ENCODE assay signal across 8 cellular contexts in genomic region chr4:80070880-80071620, GRCh38. TPM values are rescaled to one million over a fixed set of nuclear protein-coding genes. Genes with fewer than 3 reads are reported as not detected.
A peak's percentile ranks its signal among the peaks of the same experiment; 100 is the strongest.
DNase-seq lines count a peak whose midpoint lies in the region; ATAC-seq and TF ChIP-seq lines count a peak whose summit lies in the region.

No MANE protein-coding gene starts in this region.

- peaks cover 63% of the 10 kb centered on the region for H3K4me1 ChIP-seq in left ventricle myocardium inferior
- H3K4me1 ChIP-seq in mesendoderm (ENCODE audit: control insufficient read depth, low read depth, low read length), result no peaks in the 10 kb centered on the region
- H3K4me1 ChIP-seq in aorta (ENCODE audit: control insufficient read depth in 1 of 2, insufficient read depth in 2 of 2, low read length in 2 of 2), result no peaks in the 10 kb centered on the region

- H3K4me3 ChIP-seq in left ventricle myocardium inferior (peak overlapping the region; percentile 87), mesendoderm (ENCODE audit: low read length) (no peak overlapping the region), aorta (ENCODE audit: low read length in 2 of 2) (peak overlapping the region; percentile 69 to 83)

- WGBS in mesendoderm (ENCODE audit: extremely low coverage, insufficient coverage, low lambda C conversion rate), result 100% methylated on average over 1 of the region's 7 CpGs
- 74 to 81% methylated on average over 7 of the region's 7 CpGs for WGBS in aorta, 2 donors

- no peak overlapping the region for H2BK120ac ChIP-seq in mesendoderm (ENCODE audit: low read depth, low read length)

- peak overlapping the region; percentile 92 for H3K27ac Mint-ChIP-seq in MCF 10A (ENCODE audit: low read depth, unreplicated experiment)

- no peaks in the 10 kb centered on the region for H3K9me3 Mint-ChIP-seq in MCF 10A (ENCODE audit: unreplicated experiment)

- CTCF ChIA-PET in MCF 10A (lab: Yijun Ruan, JAX), result interaction anchor here (0.6 to 2.0 kb wide), 5 partner anchors 10 to 1047 kb away, joined by 3 to 7 read pairs (median 3); no protein-coding TSS in a partner anchor

- H3K9ac ChIP-seq in mesendoderm (ENCODE audit: low read length), result peak overlapping the region; percentile 83

- peaks cover 4% of the 10 kb centered on the region for H3K36me3 Mint-ChIP-seq in MCF 10A (ENCODE audit: insufficient read depth, unreplicated experiment)

- H2BK5ac ChIP-seq in mesendoderm (ENCODE audit: low read length), result no peak overlapping the region

- H2AK5ac ChIP-seq in mesendoderm (ENCODE audit: low read length), result no peak overlapping the region

- H2BK15ac ChIP-seq in mesendoderm (replicated peaks; ENCODE audit: low read depth), result no peak overlapping the region

- ATAC-seq in Right ventricle myocardium inferior, result no peak
- no peak for ATAC-seq in aorta (ENCODE audit: low FRiP score)
- no peak for ATAC-seq in GM19455 (IDR thresholded peaks at IDR 0.05; ENCODE audit: unreplicated experiment)

- POLR2A ChIA-PET in MCF 10A (lab: Yijun Ruan, JAX), result interaction anchor here (0.7 to 3.5 kb wide), 6 partner anchors 11 to 51 kb away, joined by 3 to 31 read pairs (median 5); no protein-coding TSS in a partner anchor

- BruUV-seq in MCF 10A (replicated peaks; lab: Mats Ljungman, UMichigan), result TSS peak; percentile 25

- TF ChIP-seq CTCF in left ventricle myocardium inferior (IDR thresholded peaks at IDR 0.05; ENCODE audit: borderline replicate concordance), result no peak
- no peak for TF ChIP-seq CTCF in MCF 10A (IDR thresholded peaks at IDR 0.05; ENCODE audit: unreplicated experiment)

- no peak overlapping the region for H3K4ac ChIP-seq in mesendoderm (ENCODE audit: low read depth, low read length)

- H4K8ac ChIP-seq in mesendoderm (ENCODE audit: low read depth, low read length), result no peak overlapping the region

- no peak overlapping the region for H3K23ac ChIP-seq in mesendoderm (ENCODE audit: low read length)

- DNase-seq in left ventricle myocardium inferior, result no peak
- DNase-seq in Right ventricle myocardium inferior (ENCODE audit: missing footprints), result no peak
- DNase-seq in MCF 10A (ENCODE audit: unreplicated experiment), result peak; percentile 8
- DNase-seq in mesendoderm, result no peak
- DNase-seq in aorta, result no peak
- DNase-seq in stimulated activated CD4-positive, alpha-beta T cell treated with anti-CD3 and anti-CD28 coated beads, Interleukin-1b, Interleukin-23, amount 100 ng/mL, for 48 hours, result no peak
- no peak for DNase-seq in DMS153 treated with DMSO at 0.1 percent for 48 hours (lab: John Stamatoyannopoulos, UW; ENCODE audit: unreplicated experiment)

- H3K27me3 ChIP-seq in left ventricle myocardium inferior (ENCODE audit: low read depth), result no peaks in the 10 kb centered on the region
- H3K27me3 ChIP-seq in mesendoderm (ENCODE audit: insufficient read depth, low read length, poor library complexity), result no peaks in the 10 kb centered on the region
- no peaks in the 10 kb centered on the region for H3K27me3 ChIP-seq in aorta (ENCODE audit: control insufficient read depth in 1 of 2, insufficient read depth in 2 of 2, low read length in 1 of 2)

- intact Hi-C loops in left ventricle myocardium inferior (cut with micrococcal nuclease) (no loop called here), Right ventricle myocardium inferior (cut with DNase I) (no loop called here), MCF 10A (cut with micrococcal nuclease) (loop anchor here (5.0 to 10.0 kb wide), 3 partner anchors 56 to 496 kb away; no protein-coding TSS in a partner anchor), aorta (cut with DNase I) (loop anchor here in 1 of 2 donors (5.0 to 10.0 kb wide), 2 partner anchors 111 to 1116 kb away; no protein-coding TSS in a partner anchor)

- H3K27ac ChIP-seq in left ventricle myocardium inferior (replicated peaks) (peak overlapping the region; percentile 97), mesendoderm (ENCODE audit: low read depth, low read length) (no peak overlapping the region), aorta (ENCODE audit: low read depth in 1 of 2, low read length in 2 of 2) (no peak overlapping the region)

- H3K4me3 Mint-ChIP-seq in MCF 10A (ENCODE audit: unreplicated experiment), result peak overlapping the region; percentile 98

- no peaks in the 10 kb centered on the region for H3K79me1 ChIP-seq in mesendoderm (ENCODE audit: low read length)

- H3K56ac ChIP-seq in mesendoderm (ENCODE audit: low read length), result no peak overlapping the region

- H3K18ac ChIP-seq in mesendoderm (ENCODE audit: low read length), result no peak overlapping the region

- H3K4me1 Mint-ChIP-seq in MCF 10A (ENCODE audit: insufficient read depth, unreplicated experiment), result peaks cover 29% of the 10 kb centered on the region

- H3K9me3 ChIP-seq in left ventricle myocardium inferior (replicated peaks) (no peaks in the 10 kb centered on the region), aorta (ENCODE audit: control insufficient read depth, low read length) (no peaks in the 10 kb centered on the region)

- peak overlapping the region; percentile 66 for H3K4me2 ChIP-seq in mesendoderm (ENCODE audit: low read length)

- H3K27me3 Mint-ChIP-seq in MCF 10A (ENCODE audit: insufficient read depth, unreplicated experiment), result no peaks in the 10 kb centered on the region

- H3K36me3 ChIP-seq in left ventricle myocardium inferior (peaks cover 28% of the 10 kb centered on the region), mesendoderm (ENCODE audit: control insufficient read depth, insufficient read depth, low read length) (no peaks in the 10 kb centered on the region), aorta (ENCODE audit: control insufficient read depth in 1 of 2, insufficient read depth in 2 of 2, low read length in 1 of 2) (no peaks in the 10 kb centered on the region)

- H4K5ac ChIP-seq in mesendoderm (ENCODE audit: low read length), result no peak overlapping the region

- H3K79me2 ChIP-seq in mesendoderm (ENCODE audit: control insufficient read depth, insufficient read depth, low read length), result no peaks in the 10 kb centered on the region

RNA-seq across cellular contexts. Expression of gene ANTXR2, which starts 2.0 kb away (rescaled TPM):
- 42.4 TPM for total RNA-seq in left ventricle myocardium inferior
- 48.1 TPM for total RNA-seq in Right ventricle myocardium inferior
- 31.0 and 45.1 TPM in 2 replicates for total RNA-seq in MCF 10A (2022)
- 3.7 TPM for polyA plus RNA-seq in mesendoderm (2013, experiment 1 of 2)
- polyA plus RNA-seq in mesendoderm (2013, experiment 2 of 2), result 3.3 TPM
- total RNA-seq in aorta, result 10 to 100 TPM; 82.6 to 88.0 TPM
- 10 to 100 TPM; 16.0 to 18.8 TPM for polyA plus RNA-seq in aorta
